Comparison of ENCODE assay signal across 15 cellular contexts in genomic region chr21:21664871-21665270, GRCh38.
A peak's percentile ranks its signal among the peaks of the same experiment; 100 is the strongest.
DNase-seq lines count a peak whose midpoint lies in the region; FAIRE-seq and TF ChIP-seq lines count a peak whose summit lies in the region.
"Had no signal": no experiment of that assay in that cellular context is flagged by ENCODE, and none has a peak within 500 bp of the region (broad histone marks: within the 10 kb centered on the region; RNA-seq: fewer than 3 reads in every experiment).

No MANE protein-coding gene starts in this region.

- DNase-seq in GM23248 (peak; percentile 63), choroid plexus epithelial cell (ENCODE audit: low read depth) (peak; percentile 16), fibroblast of villous mesenchyme (ENCODE audit: low read depth) (peak; percentile 57), non-pigmented ciliary epithelial cell (ENCODE audit: low read depth) (peak; percentile 14), NCI-H1436 treated with DMSO at 0.1 percent for 48 hours (lab: John Stamatoyannopoulos, UW) (no peak), neural progenitor cell (ENCODE audit: low spot score) (no peak), frontal cortex (ENCODE audit: low spot score in 2 of 2) (no peak), kidney tubule cell (ENCODE audit: low spot score) (no peak)
- DNase-seq: 8988T; AML-193; CD4-positive, CD25-positive, alpha-beta regulatory T cell; DMS53; H9 had no signal

- H3K9ac ChIP-seq in GM23248 (no peak overlapping the region), neural progenitor cell (no peak overlapping the region)
- H3K9ac ChIP-seq: BLaER1 treated with 17β-estradiol and CSF1 and Interleukin-3, amounts not matched to agents 10 nM and 100 nM had no signal

- peaks cover 21% of the 10 kb centered on the region; the same call in 1 of the 2 replicates for H3K4me1 ChIP-seq in GM23248 (ENCODE audit: insufficient read depth)
- H3K4me1 ChIP-seq in neural progenitor cell, result no peaks in the 10 kb centered on the region
- H3K4me1 ChIP-seq: BLaER1 treated with 17β-estradiol and CSF1 and Interleukin-3, amounts not matched to agents 10 nM and 100 nM had no signal

- H3K4me2 ChIP-seq in GM23248 (ENCODE audit: unreplicated experiment) (peak overlapping the region; percentile 6), neural progenitor cell (no peak overlapping the region)
- H3K4me2 ChIP-seq: BLaER1 treated with 17β-estradiol and CSF1 and Interleukin-3, amounts not matched to agents 10 nM and 100 nM; GM23338 had no signal

- no peak for FAIRE-seq in frontal cortex (lab: Jason Lieb, UNC)

- TF ChIP-seq CTCF in choroid plexus epithelial cell (conservative IDR thresholded peaks at IDR 0.05; ENCODE audit: low read depth, low read length) (no peak), fibroblast of villous mesenchyme (IDR thresholded peaks at IDR 0.05; ENCODE audit: insufficient read depth, low read depth, low read length) (no peak), neural progenitor cell (IDR thresholded peaks at IDR 0.05) (no peak)

- in situ Hi-C loops in GM23248 (cut with MboI), result no loop called here

- no peaks in the 10 kb centered on the region for H3K36me3 ChIP-seq in GM23248 (ENCODE audit: low read depth)
- H3K36me3 ChIP-seq in neural progenitor cell, result no peaks in the 10 kb centered on the region
- H3K36me3 ChIP-seq: BLaER1 treated with 17β-estradiol and CSF1 and Interleukin-3, amounts not matched to agents 10 nM and 100 nM had no signal

- no peaks in the 10 kb centered on the region for H3K27me3 Mint-ChIP-seq in neural progenitor cell (ENCODE audit: insufficient read depth, low read depth)
- H3K27me3 Mint-ChIP-seq: CD4-positive, CD25-positive, alpha-beta regulatory T cell had no signal

- no peaks in the 10 kb centered on the region for H3K4me1 Mint-ChIP-seq in neural progenitor cell
- H3K4me1 Mint-ChIP-seq: CD4-positive, CD25-positive, alpha-beta regulatory T cell; GM23338; H9 had no signal

- no peaks in the 10 kb centered on the region for H3K9me3 ChIP-seq in GM23248 (ENCODE audit: low read depth)
- H3K9me3 ChIP-seq in neural progenitor cell (ENCODE audit: low read depth), result no peaks in the 10 kb centered on the region
- H3K9me3 ChIP-seq: BLaER1 treated with 17β-estradiol and CSF1 and Interleukin-3, amounts not matched to agents 10 nM and 100 nM had no signal

- H3F3A ChIP-seq in GM23248 (ENCODE audit: insufficient read depth), result no peaks in the 10 kb centered on the region
- H3F3A ChIP-seq in neural progenitor cell (ENCODE audit: low read depth), result no peaks in the 10 kb centered on the region

- H3K4me3 Mint-ChIP-seq in neural progenitor cell, result no peak overlapping the region
- H3K4me3 Mint-ChIP-seq: CD4-positive, CD25-positive, alpha-beta regulatory T cell; GM23338; H9 had no signal

- H3K27me3 ChIP-seq in GM23248 (replicated peaks; ENCODE audit: insufficient read depth), result no peaks in the 10 kb centered on the region
- H3K27me3 ChIP-seq in neural progenitor cell, result no peaks in the 10 kb centered on the region
- H3K27me3 ChIP-seq: BLaER1 treated with 17β-estradiol and CSF1 and Interleukin-3, amounts not matched to agents 10 nM and 100 nM had no signal

- H2AFZ ChIP-seq in GM23248, result peak overlapping the region; percentile 43; the same call in 1 of the 2 replicates
- H2AFZ ChIP-seq in neural progenitor cell (replicated peaks), result no peak overlapping the region

- 26 to 37% methylated on average over 5 of the region's 5 CpGs for WGBS in GM23248 (ENCODE audit: low coverage in 1 of 2, low lambda C conversion rate in 2 of 2, missing lambda C conversion rate in 2 of 2), 2 experiments

- H3K27ac Mint-ChIP-seq in neural progenitor cell, result no peak overlapping the region
- H3K27ac Mint-ChIP-seq: CD4-positive, CD25-positive, alpha-beta regulatory T cell; GM23338; H9 had no signal

- H3K27ac ChIP-seq in GM23248 (0 out of 2 replicates have a peak overlapping the region, but pooled peaks have one; percentile 4), neural progenitor cell (no peak overlapping the region)
- H3K27ac ChIP-seq: BLaER1 treated with 17β-estradiol and CSF1 and Interleukin-3, amounts not matched to agents 10 nM and 100 nM had no signal

- H3K4me3 ChIP-seq in GM23248, result no peak overlapping the region
- no peak overlapping the region for H3K4me3 ChIP-seq in choroid plexus epithelial cell (ENCODE audit: low read depth, low read length)
- H3K4me3 ChIP-seq in fibroblast of villous mesenchyme (ENCODE audit: low read depth, low read length), result no peak overlapping the region
- H3K4me3 ChIP-seq in neural progenitor cell, result no peak overlapping the region
- H3K4me3 ChIP-seq: BLaER1 treated with 17β-estradiol and CSF1 and Interleukin-3, amounts not matched to agents 10 nM and 100 nM; GM23338 had no signal

- H3K36me3 Mint-ChIP-seq in neural progenitor cell, result no peaks in the 10 kb centered on the region
- H3K36me3 Mint-ChIP-seq: CD4-positive, CD25-positive, alpha-beta regulatory T cell had no signal

- H4K20me1 ChIP-seq in GM23248 (ENCODE audit: insufficient read depth) (no peaks in the 10 kb centered on the region), neural progenitor cell (ENCODE audit: low read depth) (no peaks in the 10 kb centered on the region)
- H4K20me1 ChIP-seq: BLaER1 treated with 17β-estradiol and CSF1 and Interleukin-3, amounts not matched to agents 10 nM and 100 nM had no signal

- H3K79me2 ChIP-seq in GM23248 (ENCODE audit: insufficient read depth), result no peaks in the 10 kb centered on the region
- H3K79me2 ChIP-seq in neural progenitor cell (ENCODE audit: low read depth), result no peaks in the 10 kb centered on the region

- H3K9me2 ChIP-seq in GM23248 (ENCODE audit: insufficient read depth), result no peaks in the 10 kb centered on the region

- H3K9me3 Mint-ChIP-seq in neural progenitor cell, result no peaks in the 10 kb centered on the region
- H3K9me3 Mint-ChIP-seq: H9 had no signal

Comparison
In these comparisons a context has a peak if more than half of its experiments do, and no peak if none do; other contexts are left out.
1. DNase-seq: peak in GM23248 (single experiment), choroid plexus epithelial cell (single experiment), fibroblast of villous mesenchyme (single experiment) and non-pigmented ciliary epithelial cell (single experiment); none in NCI-H1436 treated with DMSO at 0.1 percent for 48 hours (single experiment), neural progenitor cell (single experiment), frontal cortex (0 of 2) and kidney tubule cell (single experiment).